Comparison of ENCODE assay signal across 8 cellular contexts in genomic region chr20:50957276-50957675, GRCh38.
DNase-seq lines count a peak whose midpoint lies in the region; ATAC-seq and TF ChIP-seq lines count a peak whose summit lies in the region.

No MANE protein-coding gene starts in this region.

- H3K4me1 Mint-ChIP-seq in central memory CD8-positive, alpha-beta T cell: peaks cover 26% of the 10 kb centered on the region

- peaks cover 42% of the 10 kb centered on the region for H3K36me3 Mint-ChIP-seq in central memory CD8-positive, alpha-beta T cell (ENCODE audit: insufficient read depth)

- peak overlapping the region; percentile 87 for H3K27ac ChIP-seq in KOPT-K1 (ENCODE audit: low read depth, low read length, poor library complexity, severe bottlenecking)

- no peak for ATAC-seq in central memory CD8-positive, alpha-beta T cell (replicated peaks; ENCODE audit: extremely low read depth, poor library complexity, severe bottlenecking)
- no peak for ATAC-seq in HG02588 (IDR thresholded peaks at IDR 0.05; ENCODE audit: unreplicated experiment)

- DNase-seq in AG09309 (ENCODE audit: low read depth) (no peak), SHP77 treated with DMSO at 0.1 percent for 48 hours (lab: John Stamatoyannopoulos, UW) (no peak), NCI-H1694 treated with DMSO at 0.1 percent for 48 hours (lab: John Stamatoyannopoulos, UW) (no peak), GM13977 (ENCODE audit: low spot score) (no peak)
- DNase-seq in central memory CD8-positive, alpha-beta T cell (ENCODE audit: low spot score in 2 of 2): no peak

- H3K4me1 ChIP-seq in mucosa of stomach (ENCODE audit: control insufficient read depth, insufficient read depth, low read length): peaks cover 13% of the 10 kb centered on the region

- peak overlapping the region; percentile 77 for H3K9ac ChIP-seq in mucosa of stomach (ENCODE audit: low read length)

- H3K4me3 Mint-ChIP-seq in central memory CD8-positive, alpha-beta T cell: peak overlapping the region; percentile 95

- H3K27me3 Mint-ChIP-seq in central memory CD8-positive, alpha-beta T cell: no peaks in the 10 kb centered on the region

- TF ChIP-seq CTCF in AG09309 (IDR thresholded peaks at IDR 0.05; ENCODE audit: control insufficient read depth, insufficient read depth, low read depth, low read length, missing control alignments) (no peak), GM13977 (IDR thresholded peaks at IDR 0.05; ENCODE audit: extremely low read depth, insufficient read depth, missing control alignments) (no peak)

- in situ Hi-C loops in GM13977 (cut with MboI; ENCODE audit: low pct_unique_long_range_greater_than_20kb, low sequenced_read_pairs, unreplicated experiment): no loop called here

- H3K9me3 ChIP-seq in KOPT-K1 (ENCODE audit: insufficient read depth, low read length, poor library complexity, severe bottlenecking) (no peaks in the 10 kb centered on the region), mucosa of stomach (ENCODE audit: control insufficient read depth, low read length) (no peaks in the 10 kb centered on the region)

- H3K4me3 ChIP-seq in AG09309 (ENCODE audit: control insufficient read depth, low read depth, low read length): peak overlapping the region; percentile 89
- H3K4me3 ChIP-seq in mucosa of stomach (ENCODE audit: low read length): peak overlapping the region; percentile 31

- peak overlapping the region; percentile 98 for H3K27ac Mint-ChIP-seq in central memory CD8-positive, alpha-beta T cell (ENCODE audit: low read depth)

- no peaks in the 10 kb centered on the region for H3K27me3 ChIP-seq in mucosa of stomach (ENCODE audit: control insufficient read depth, insufficient read depth, low read length)

- no peaks in the 10 kb centered on the region for H3K9me3 Mint-ChIP-seq in central memory CD8-positive, alpha-beta T cell

- H3K36me3 ChIP-seq in KOPT-K1 (ENCODE audit: insufficient read depth, low read length): peaks cover 46% of the 10 kb centered on the region
- no peaks in the 10 kb centered on the region for H3K36me3 ChIP-seq in mucosa of stomach (ENCODE audit: control insufficient read depth, insufficient read depth, low read length)
